19 cellular contexts compared by ENCODE assay signal in the genomic region with DNA sequence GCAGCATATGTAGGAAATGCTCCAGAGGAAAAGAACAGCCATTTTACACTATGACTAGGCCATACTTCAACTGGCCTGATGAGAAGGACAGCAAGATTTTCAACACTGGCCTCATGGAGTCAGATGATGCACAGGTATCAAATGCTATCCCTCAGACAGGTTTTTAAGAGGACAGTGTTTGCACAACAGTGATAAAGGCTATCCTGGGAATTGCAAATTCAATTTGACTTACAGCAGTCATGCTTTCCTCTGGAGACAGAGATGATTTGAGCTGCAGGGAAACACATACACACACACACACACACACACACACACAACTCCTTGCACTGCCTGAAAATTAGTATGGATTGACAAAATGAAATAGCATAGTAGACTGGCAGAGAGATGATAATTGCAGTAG.
A peak's percentile ranks its signal among the peaks of the same experiment; 100 is the strongest.
DNase-seq lines count a peak whose midpoint lies in the region; ATAC-seq, FAIRE-seq and TF ChIP-seq lines count a peak whose summit lies in the region.
"Had no signal": no experiment of that assay in that cellular context is flagged by ENCODE, and none has a peak within 500 bp of the region (broad histone marks: within the 10 kb centered on the region; RNA-seq: fewer than 3 reads in every experiment).

No MANE protein-coding gene starts in this region.

- BruUV-seq in PC-9 (replicated peaks; lab: Mats Ljungman, UMichigan) = no TSS peak

- CTCF ChIA-PET in PC-9 (lab: Charles Lee) = no interaction called here

- peak; percentile 72 for ATAC-seq in left lobe of liver
- no peak for ATAC-seq in gastroesophageal sphincter
- no peak for ATAC-seq in heart left ventricle
- ATAC-seq: GM23338, natural killer cell had no signal

- no peaks in the 10 kb centered on the region for H3K79me2 ChIP-seq in MM.1S (ENCODE audit: low read length)
- H3K79me2 ChIP-seq in PC-9 (ENCODE audit: low read depth) = no peaks in the 10 kb centered on the region
- H3K79me2 ChIP-seq: parathyroid adenoma had no signal

- no peaks in the 10 kb centered on the region for H3K9me2 ChIP-seq in MM.1S (replicated peaks; ENCODE audit: insufficient read depth, low read length)
- no peaks in the 10 kb centered on the region for H3K9me2 ChIP-seq in PC-9 (ENCODE audit: insufficient read depth)

- H3K4me2 ChIP-seq in MM.1S (ENCODE audit: low read depth, low read length) = peak overlapping the region; percentile 76
- no peak overlapping the region for H3K4me2 ChIP-seq in PC-9
- H3K4me2 ChIP-seq: GM23338 had no signal

- H3K4me3 ChIP-seq in MM.1S (ENCODE audit: low read length) (no peak overlapping the region), PC-9 (no peak overlapping the region), gastroesophageal sphincter (no peak overlapping the region), heart left ventricle (no peak overlapping the region)
- H3K4me3 ChIP-seq: body of pancreas, GM23338, stomach, tibial nerve had no signal

- DNase-seq in DMS153 treated with DMSO at 0.1 percent for 48 hours (lab: John Stamatoyannopoulos, UW; ENCODE audit: unreplicated experiment) (peak; percentile 80), MM.1S (no peak), PC-9 (no peak), left lobe of liver (ENCODE audit: low spot score) (no peak), frontal cortex (ENCODE audit: low spot score in 2 of 2) (no peak), heart left ventricle (no peak)
- DNase-seq: activated CD4-positive, alpha-beta memory T cell treated with anti-CD3 and anti-CD28 coated beads, Interleukin-2, amount 10 ng/mL, durations not matched to agents 7 days and 5 days; activated CD4-positive, CD25-positive, alpha-beta regulatory T cell; activated effector memory CD4-positive, alpha-beta T cell treated with anti-CD3 and anti-CD28 coated beads, Interleukin-2, amount 50 U/mL, for 16 hours; CD8-positive, alpha-beta memory T cell; natural killer cell; NCI-H446 treated with DMSO at 0.1 percent for 48 hours; T1000 had no signal

- peaks cover 47% of the 10 kb centered on the region for H3K4me1 ChIP-seq in MM.1S (ENCODE audit: low read length)
- H3K4me1 ChIP-seq in PC-9 (replicated peaks; ENCODE audit: insufficient read depth) = 0 out of 2 replicates have a peak, but pooled peaks cover 5% of the 10 kb centered on the region
- H3K4me1 ChIP-seq in gastroesophageal sphincter = peaks cover 0 to 8% (median 0%) of the 10 kb centered on the region in 3 donors
- peaks cover 0 to 21% (median 0%) of the 10 kb centered on the region in 12 donors for H3K4me1 ChIP-seq in heart left ventricle
- H3K4me1 ChIP-seq: parathyroid adenoma had no signal

- H4K20me1 ChIP-seq in MM.1S (ENCODE audit: insufficient read depth, low read length) (no peaks in the 10 kb centered on the region), PC-9 (ENCODE audit: insufficient read depth) (no peaks in the 10 kb centered on the region)

- POLR2A ChIA-PET in PC-9 (lab: Charles Lee; ENCODE audit: unreplicated experiment) = no interaction called here

- no peaks in the 10 kb centered on the region for H3K9me3 ChIP-seq in MM.1S (replicated peaks; ENCODE audit: insufficient read depth, low read length)
- no peaks in the 10 kb centered on the region for H3K9me3 ChIP-seq in PC-9 (ENCODE audit: insufficient read depth, low read depth)
- no peaks in the 10 kb centered on the region for H3K9me3 ChIP-seq in gastroesophageal sphincter
- no peaks in the 10 kb centered on the region for H3K9me3 ChIP-seq in heart left ventricle
- H3K9me3 ChIP-seq: body of pancreas, stomach, tibial nerve had no signal

- H3K36me3 ChIP-seq in MM.1S (replicated peaks; ENCODE audit: insufficient read depth, low read length) (no peaks in the 10 kb centered on the region), PC-9 (ENCODE audit: low read depth) (no peaks in the 10 kb centered on the region), gastroesophageal sphincter (no peaks in the 10 kb centered on the region), heart left ventricle (no peaks in the 10 kb centered on the region)
- H3K36me3 ChIP-seq: stomach, tibial nerve had no signal

- H3K27ac ChIP-seq in MM.1S (ENCODE audit: low read length) = peak overlapping the region; percentile 77; the same call in 1 of the 2 replicates
- peak overlapping the region; percentile 57 for H3K27ac ChIP-seq in PC-9
- H3K27ac ChIP-seq in gastroesophageal sphincter = no peak overlapping the region
- no peak overlapping the region for H3K27ac ChIP-seq in heart left ventricle
- H3K27ac ChIP-seq: parathyroid adenoma, stomach, tibial nerve had no signal

- no peak for TF ChIP-seq EP300 in gastroesophageal sphincter (IDR thresholded peaks at IDR 0.05)

- TF ChIP-seq CTCF in MM.1S (IDR thresholded peaks at IDR 0.05; ENCODE audit: low read length) = no peak
- TF ChIP-seq CTCF in PC-9 (conservative IDR thresholded peaks at IDR 0.05) = no peak
- no peak for TF ChIP-seq CTCF in gastroesophageal sphincter (IDR thresholded peaks at IDR 0.05)
- no peak for TF ChIP-seq CTCF in heart left ventricle (IDR thresholded peaks at IDR 0.05)

- FAIRE-seq in frontal cortex (lab: Jason Lieb, UNC) = no peak

- H3K9ac ChIP-seq in MM.1S (ENCODE audit: low read length) = peak overlapping the region; percentile 28; the same call in 1 of the 2 replicates
- H3K9ac ChIP-seq: parathyroid adenoma had no signal

- H3K27me3 ChIP-seq in MM.1S (replicated peaks; ENCODE audit: insufficient read depth, low read length) (no peaks in the 10 kb centered on the region), PC-9 (ENCODE audit: insufficient read depth, low read depth) (no peaks in the 10 kb centered on the region), gastroesophageal sphincter (no peaks in the 10 kb centered on the region), heart left ventricle (no peaks in the 10 kb centered on the region)
- H3K27me3 ChIP-seq: body of pancreas, stomach, tibial nerve had no signal

- peak overlapping the region; percentile 54; the same call in 1 of the 2 replicates for H2AFZ ChIP-seq in MM.1S (ENCODE audit: low read length)
- no peak overlapping the region for H2AFZ ChIP-seq in PC-9
- H2AFZ ChIP-seq: GM23338 had no signal

- H3F3A ChIP-seq in MM.1S (ENCODE audit: insufficient read depth, low read length) = peaks cover 36% of the 10 kb centered on the region
- no peaks in the 10 kb centered on the region for H3F3A ChIP-seq in PC-9 (ENCODE audit: insufficient read depth, low read depth)

- TF ChIP-seq POLR2A in gastroesophageal sphincter (IDR thresholded peaks at IDR 0.05) (no peak), heart left ventricle (IDR thresholded peaks at IDR 0.05) (no peak)

- intact Hi-C loops in PC-9 (cut with micrococcal nuclease; ENCODE audit: unreplicated experiment) = loop anchor here (10.0 kb wide), 2 partner anchors 160 to 230 kb away; a partner anchor contains a TSS
- intact Hi-C loops in heart left ventricle (cut with DNase I) = no loop called here

Comparison
In these comparisons a context has a peak if more than half of its experiments do, and no peak if none do; other contexts are left out.
1. H3K27ac ChIP-seq: peak in MM.1S (single experiment) and PC-9 (single experiment); none in gastroesophageal sphincter (0 of 4) and heart left ventricle (0 of 12).